In the genomic region with DNA sequence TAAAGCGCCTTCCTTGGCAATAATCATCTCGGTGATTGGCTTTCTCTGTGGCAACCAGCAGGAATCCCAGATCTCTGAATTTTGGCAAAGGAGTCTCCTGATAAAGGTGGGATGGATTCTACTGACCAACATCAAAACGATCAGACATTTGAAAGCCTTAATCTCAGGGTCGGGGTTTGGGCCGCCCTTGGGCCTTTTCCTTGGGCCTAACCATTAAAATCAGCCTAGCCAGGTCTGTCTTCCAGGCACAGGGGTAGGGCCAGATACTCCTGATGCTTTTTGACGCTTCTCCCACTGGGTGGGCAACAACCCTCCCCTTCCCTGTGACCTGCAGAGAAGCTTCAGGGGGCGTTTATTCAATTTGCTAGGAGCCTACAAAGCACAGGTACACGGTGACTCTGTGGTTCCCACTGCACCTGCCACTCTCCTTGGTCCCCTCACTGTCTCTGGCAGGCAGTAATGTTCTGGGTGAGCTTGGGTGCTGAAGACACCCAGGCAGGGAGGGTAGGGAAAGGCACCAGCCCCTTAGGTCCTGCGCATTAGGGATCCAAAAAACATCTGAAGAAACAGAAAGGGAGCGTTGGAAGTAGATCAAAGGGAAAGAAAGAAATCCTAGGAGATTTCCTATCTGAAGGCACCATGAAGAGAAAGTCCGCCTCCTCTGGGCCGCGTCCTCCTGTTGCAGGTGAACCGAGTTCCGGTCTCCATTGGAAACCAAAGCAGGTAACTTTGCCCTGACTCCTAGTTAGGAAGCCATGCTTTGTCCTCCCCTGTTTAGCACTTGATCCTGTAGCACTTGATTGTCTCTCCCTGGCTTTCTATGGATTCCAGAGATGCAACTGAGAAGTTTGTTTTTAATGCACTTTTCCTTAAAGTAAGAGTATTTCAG, we compare ENCODE assay signal across 24 cellular contexts. TPM values are rescaled to one million over a fixed set of nuclear protein-coding genes. Genes with fewer than 3 reads are reported as not detected.
DNase-seq lines count a peak whose midpoint lies in the region; ATAC-seq lines count a peak whose summit lies in the region.
"Had no signal": no experiment of that assay in that cellular context is flagged by ENCODE, and none has a peak within 500 bp of the region (broad histone marks: within the 10 kb centered on the region; RNA-seq: fewer than 3 reads in every experiment).

No MANE protein-coding gene starts in this region.

- DNase-seq in T-helper 1 cell (no peak), T-cell (no peak), mesenteric fat pad (ENCODE audit: low spot score) (peak; percentile 86), OCI-M1 (lab: John Stamatoyannopoulos, UW) (no peak), epidermal melanocyte (ENCODE audit: insufficient read length, low spot score) (no peak)
- DNase-seq in stimulated activated effector memory CD8-positive, alpha-beta T cell treated with anti-CD3 and anti-CD28 coated beads, Interleukin-12 subunit alpha, Interleukin-12 subunit beta, amount 100 ng/mL, for 72 hours (ENCODE audit: low spot score in 2 of 2): no peak
- DNase-seq: activated B cell treated with CpG ODN at 0.5 μM for 24 hours; activated CD4-positive, alpha-beta T cell treated with anti-CD3 and anti-CD28 coated beads, Interleukin-2, amount 50 U/mL, for 48 hours; mammary epithelial cell; NCI-H1092; NCI-H1694 treated with DMSO at 0.1 percent for 48 hours; NCI-H446 treated with DMSO at 0.1 percent for 48 hours; NCI-H774; SHP77 treated with DMSO at 0.1 percent for 48 hours; sigmoid colon; stimulated activated CD4-positive, alpha-beta T cell treated with anti-CD3 and anti-CD28 coated beads, Interleukin-4, amount 100 ng/mL, for 24 hours; substantia nigra; trophoblast cell had no signal

- no peak overlapping the region for H3K4me3 Mint-ChIP-seq in T-helper 1 cell treated with Interleukin-12 subunit alpha and Interleukin-12 subunit beta and Interleukin-4 antibody, amounts not matched to agents 30 μg/mL and 1 μg/mL, for 36 hours
- H3K4me3 Mint-ChIP-seq in T-cell: no peak overlapping the region
- no peak overlapping the region for H3K4me3 Mint-ChIP-seq in stimulated activated effector memory CD8-positive, alpha-beta T cell treated with anti-CD3 and anti-CD28 coated beads, Interleukin-12 subunit alpha, Interleukin-12 subunit beta, amount 100 ng/mL, for 72 hours
- H3K4me3 Mint-ChIP-seq: activated B cell treated with CpG ODN at 0.5 μM for 24 hours had no signal

- peaks cover 21% of the 10 kb centered on the region for H3K4me1 Mint-ChIP-seq in T-helper 1 cell treated with Interleukin-12 subunit alpha and Interleukin-12 subunit beta and Interleukin-4 antibody, amounts not matched to agents 30 μg/mL and 1 μg/mL, for 36 hours (ENCODE audit: low read depth)
- peaks cover 32 to 36% (median 34%) of the 10 kb centered on the region in 3 donors for H3K4me1 Mint-ChIP-seq in T-cell
- peaks cover 47% of the 10 kb centered on the region for H3K4me1 Mint-ChIP-seq in stimulated activated effector memory CD8-positive, alpha-beta T cell treated with anti-CD3 and anti-CD28 coated beads, Interleukin-12 subunit alpha, Interleukin-12 subunit beta, amount 100 ng/mL, for 72 hours

- CTCF ChIA-PET in T-cell (lab: Charles Lee): interaction anchor here in 1 of 2 donors (0.7 kb wide), 1 partner anchor 508 kb away, joined by 7 read pairs; no protein-coding TSS in a partner anchor

- ATAC-seq in T-cell (replicated peaks in 1 of 4): no peak
- no peak for ATAC-seq in stimulated activated effector memory CD8-positive, alpha-beta T cell treated with anti-CD3 and anti-CD28 coated beads, Interleukin-12 subunit alpha, Interleukin-12 subunit beta, amount 100 ng/mL, for 72 hours
- no peak for ATAC-seq in GM21786 (IDR thresholded peaks at IDR 0.05; ENCODE audit: unreplicated experiment)
- ATAC-seq: activated naive CD4-positive, alpha-beta T cell treated with anti-CD3 and anti-CD28 coated beads, Interleukin-2, amount 50 U/mL, for 72 hours; K562 had no signal

- POLR2A ChIA-PET in T-cell (lab: Charles Lee): interaction anchor here in 1 of 2 donors (0.6 kb wide), 1 partner anchor 1268 kb away, joined by 3 read pairs; no protein-coding TSS in a partner anchor

- H3K9me3 Mint-ChIP-seq in T-helper 1 cell treated with Interleukin-12 subunit alpha and Interleukin-12 subunit beta and Interleukin-4 antibody, amounts not matched to agents 30 μg/mL and 1 μg/mL, for 36 hours: peaks cover 4% of the 10 kb centered on the region
- peaks cover 0 to 6% (median 0%) of the 10 kb centered on the region in 3 donors for H3K9me3 Mint-ChIP-seq in T-cell
- no peaks in the 10 kb centered on the region for H3K9me3 Mint-ChIP-seq in stimulated activated effector memory CD8-positive, alpha-beta T cell treated with anti-CD3 and anti-CD28 coated beads, Interleukin-12 subunit alpha, Interleukin-12 subunit beta, amount 100 ng/mL, for 72 hours
- H3K9me3 Mint-ChIP-seq: activated naive CD4-positive, alpha-beta T cell treated with anti-CD3 and anti-CD28 coated beads, Interleukin-2, amount 50 U/mL, for 72 hours had no signal

- peaks cover 13% of the 10 kb centered on the region for H3K27me3 Mint-ChIP-seq in T-helper 1 cell treated with Interleukin-12 subunit alpha and Interleukin-12 subunit beta and Interleukin-4 antibody, amounts not matched to agents 30 μg/mL and 1 μg/mL, for 36 hours (ENCODE audit: low read depth)
- no peaks in the 10 kb centered on the region for H3K27me3 Mint-ChIP-seq in T-cell
- H3K27me3 Mint-ChIP-seq: activated B cell treated with CpG ODN at 0.5 μM for 24 hours had no signal

- peaks cover 3% of the 10 kb centered on the region for H3K36me3 Mint-ChIP-seq in T-helper 1 cell treated with Interleukin-12 subunit alpha and Interleukin-12 subunit beta and Interleukin-4 antibody, amounts not matched to agents 30 μg/mL and 1 μg/mL, for 36 hours (ENCODE audit: low read depth)
- H3K36me3 Mint-ChIP-seq in T-cell: peaks cover 6% of the 10 kb centered on the region
- peaks cover under 1% of the 10 kb centered on the region for H3K36me3 Mint-ChIP-seq in stimulated activated effector memory CD8-positive, alpha-beta T cell treated with anti-CD3 and anti-CD28 coated beads, Interleukin-12 subunit alpha, Interleukin-12 subunit beta, amount 100 ng/mL, for 72 hours
- H3K36me3 Mint-ChIP-seq: activated naive CD4-positive, alpha-beta T cell treated with anti-CD3 and anti-CD28 coated beads, Interleukin-2, amount 50 U/mL, for 72 hours had no signal

- H3K27ac Mint-ChIP-seq in T-helper 1 cell treated with Interleukin-12 subunit alpha and Interleukin-12 subunit beta and Interleukin-4 antibody, amounts not matched to agents 30 μg/mL and 1 μg/mL, for 36 hours: peak overlapping the region; percentile 43
- peak overlapping the region; percentile 47 to 68 for H3K27ac Mint-ChIP-seq in T-cell
- peak overlapping the region; percentile 55 for H3K27ac Mint-ChIP-seq in stimulated activated effector memory CD8-positive, alpha-beta T cell treated with anti-CD3 and anti-CD28 coated beads, Interleukin-12 subunit alpha, Interleukin-12 subunit beta, amount 100 ng/mL, for 72 hours
- H3K27ac Mint-ChIP-seq: activated B cell treated with CpG ODN at 0.5 μM for 24 hours; activated naive CD4-positive, alpha-beta T cell treated with anti-CD3 and anti-CD28 coated beads, Interleukin-2, amount 50 U/mL, for 72 hours had no signal

RNA-seq across cellular contexts. Expression of gene RNU1-2, which starts 12.3 kb away (rescaled TPM):
- 1,000 to 10,000 TPM; 2,148 to 4,743 (median 3,650) TPM for total RNA-seq in T-cell
- 6,165 TPM for total RNA-seq in mesenteric fat pad
- total RNA-seq: HT1080, M059J had no signal

RNA-seq across cellular contexts. Expression of gene CROCC, which starts 13.6 kb away (rescaled TPM):
- total RNA-seq in T-cell (100 to 1,000 TPM in 1 of 5 donors, 10 to 100 TPM in 4; 59.3 to 104 (median 86.4) TPM), mesenteric fat pad (14.4 TPM)
